Comparison of ENCODE assay signal across 8 cellular contexts in the genomic region with DNA sequence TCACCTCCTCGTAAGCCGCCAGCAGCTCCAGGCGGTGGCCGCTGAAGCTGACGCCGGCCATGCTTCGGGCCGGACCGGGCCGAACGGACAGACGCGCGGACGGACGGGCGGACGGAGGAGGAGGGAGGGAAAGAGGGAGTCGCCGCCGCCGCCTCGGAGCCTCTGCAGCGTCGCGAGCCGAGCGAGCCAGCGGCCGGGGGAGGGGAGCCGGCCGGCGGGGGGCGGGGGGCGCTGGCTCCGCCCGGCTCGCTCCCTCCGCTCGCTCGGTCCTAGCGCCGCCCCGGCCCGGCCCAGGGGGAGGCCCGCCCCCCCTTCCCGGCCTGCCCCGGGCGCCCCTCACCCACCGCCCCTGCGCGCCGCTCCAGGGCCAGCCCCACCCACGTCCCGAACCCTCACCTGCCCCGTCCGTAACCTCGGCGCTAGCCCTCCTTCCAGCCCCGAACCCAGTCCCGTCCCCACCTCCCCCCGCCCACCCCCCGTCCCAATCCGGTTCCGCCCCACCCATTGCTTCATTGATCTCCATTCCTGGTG. TPM values are rescaled to one million over a fixed set of nuclear protein-coding genes. Genes with fewer than 3 reads are reported as not detected.
A peak's percentile ranks its signal among the peaks of the same experiment; 100 is the strongest.
DNase-seq lines count a peak whose midpoint lies in the region; ATAC-seq and TF ChIP-seq lines count a peak whose summit lies in the region.

TSS of gene DBN1 (minus strand) at position 174 of the 531 bp plus-strand sequence. CDS start at position 61, 113 bp downstream.

- peak within 1 kb of the TSS; percentile 69 to 77 (median 72) for H3K4me3 Mint-ChIP-seq in T-cell

- TF ChIP-seq CTCF in mucosa of descending colon (IDR thresholded peaks at IDR 0.05): no peak

- DNase-seq in NCI-H1694 treated with DMSO at 0.1 percent for 48 hours (lab: John Stamatoyannopoulos, UW) (peak; percentile 24), NCI-H1694 (lab: John Stamatoyannopoulos, UW) (no peak), T-cell (peak in 1 of 34 experiments; percentile 17), epidermal melanocyte (ENCODE audit: insufficient read length, low spot score) (peak; percentile 93), mucosa of descending colon (peak in 2 of 3 donors; percentile 54 to 57), ureter (ENCODE audit: low spot score) (no peak), activated gamma-delta T cell treated with Interleukin-2 at 50 U/mL for 16 hours (no peak)

- peaks cover 37 to 49% (median 43%) of the 10 kb centered on the region in 3 donors for H3K4me1 Mint-ChIP-seq in T-cell

- H3K4me3 ChIP-seq in mucosa of descending colon: peak within 1 kb of the TSS; percentile 28

- intact Hi-C loops in mucosa of descending colon (cut with DNase I, micrococcal nuclease): no loop called here

- no peaks in the 10 kb centered on the region for H3K9me3 ChIP-seq in mucosa of descending colon

- CTCF ChIA-PET in T-cell (lab: Charles Lee): interaction anchor here in 1 of 2 donors (0.8 kb wide), 1 partner anchor 24 kb away, joined by 3 read pairs; the partner anchor contains the start of gene PDLIM7

- H3K36me3 Mint-ChIP-seq in T-cell: no peaks in the 10 kb centered on the region

- H3K9me3 Mint-ChIP-seq in T-cell: no peaks in the 10 kb centered on the region

- peak; percentile 39 for ATAC-seq in HG03045 (IDR thresholded peaks at IDR 0.05; ENCODE audit: unreplicated experiment)
- peak; percentile 41 to 56 (median 54) for ATAC-seq in T-cell (replicated peaks in 1 of 4)
- peak; percentile 59 for ATAC-seq in mucosa of descending colon

- no peaks in the 10 kb centered on the region for H3K36me3 ChIP-seq in mucosa of descending colon (ENCODE audit: low read depth)

- H3K27ac Mint-ChIP-seq in T-cell: peak within 1 kb of the TSS; percentile 39 to 74

- POLR2A ChIA-PET in T-cell (lab: Charles Lee): no interaction called here

- peaks cover 10% of the 10 kb centered on the region for H3K4me1 ChIP-seq in mucosa of descending colon (ENCODE audit: low read depth)

- peaks cover 0 to 5% of the 10 kb centered on the region in 2 donors for H3K27me3 Mint-ChIP-seq in T-cell

RNA-seq across cellular contexts. Expression of gene DBN1, which starts in this region (rescaled TPM):
- total RNA-seq in T-cell (10 to 100 TPM; 11.6 to 41.3 (median 21.1) TPM), mucosa of descending colon (10 to 100 TPM; 12.1 to 61.8 (median 17.2) TPM), ureter (41.5 TPM)

Comparison
In these comparisons a context has a peak if more than half of its experiments do, and no peak if none do; other contexts are left out.
1. DNase-seq: peak in NCI-H1694 treated with DMSO at 0.1 percent for 48 hours (single experiment), epidermal melanocyte (single experiment) and mucosa of descending colon (2 of 3); none in NCI-H1694 (single experiment), ureter (single experiment) and activated gamma-delta T cell treated with Interleukin-2 at 50 U/mL for 16 hours (single experiment).
2. Peak in every context shown above with its lines, with median percentiles within 50 percentile points of each other: ATAC-seq.